ENCODE assay signal across 21 cellular contexts in the genomic region with DNA sequence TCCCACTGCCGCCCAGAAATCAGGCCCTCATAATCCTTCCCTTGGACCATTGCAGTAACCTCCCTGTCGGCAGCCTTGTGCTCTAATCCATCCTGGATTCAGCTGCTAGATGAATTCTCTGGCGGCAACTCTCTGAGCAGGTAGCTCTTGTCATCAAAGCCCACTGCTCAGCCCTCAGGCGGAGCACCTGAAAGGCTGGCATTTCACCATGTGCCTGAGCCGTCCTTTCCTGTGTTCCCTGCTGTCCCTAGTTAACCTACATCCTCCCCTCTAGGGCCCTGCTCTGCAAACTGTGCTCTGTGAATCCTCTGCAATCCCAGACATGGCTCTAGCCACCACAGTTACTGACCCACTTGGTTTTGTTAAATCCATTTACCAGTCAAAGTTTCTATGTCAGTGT.
"Had no signal": no experiment of that assay in that cellular context is flagged by ENCODE, and none has a peak within 500 bp of the region (broad histone marks: within the 10 kb centered on the region; RNA-seq: fewer than 3 reads in every experiment).

No MANE protein-coding gene starts in this region.

- H3K4me3 ChIP-seq: left ventricle myocardium inferior, ovary, right atrium auricular region, right lobe of liver, smooth muscle cell, stomach, testis, thyroid gland, transverse colon, upper lobe of left lung had no signal

- H3K4me1 ChIP-seq: left ventricle myocardium inferior, right atrium auricular region, right lobe of liver, stomach, testis, transverse colon had no signal

- H3K36me3 ChIP-seq: left ventricle myocardium inferior, ovary, right atrium auricular region, right lobe of liver, stomach, thyroid gland, transverse colon, upper lobe of left lung had no signal

- H3K27ac ChIP-seq: left ventricle myocardium inferior, ovary, right atrium auricular region, right lobe of liver, stomach, testis, thyroid gland, transverse colon, upper lobe of left lung had no signal

- DNase-seq: hypothalamus; immature natural killer cell; kidney; left colon; left ventricle myocardium inferior; mammary epithelial cell; mesenchymal stem cell; naive thymus-derived CD8-positive, alpha-beta T cell; ovary; right lobe of liver; stimulated activated CD4-positive, alpha-beta T cell treated with anti-CD3 and anti-CD28 coated beads, Interleukin-1b, Interleukin-23, amount 100 ng/mL, for 48 hours; stimulated activated CD4-positive, alpha-beta T cell treated with anti-CD3 and anti-CD28 coated beads, Interleukin-2, amount 100 ng/mL, for 48 hours; stimulated activated naive B cell treated with anti-CD40 and anti-IgM and Interleukin-4, amounts not matched to agents 10 μg/mL and 1 μg/mL and 100 μg/mL, for 72 hours; stimulated activated naive CD8-positive, alpha-beta T cell treated with anti-CD3 and anti-CD28 coated beads, Interleukin-15, Interleukin-2, amounts not matched to agents 100 U/mL and 50 U/mL, for 24 hours; stomach; testis; thyroid gland; transverse colon; upper lobe of left lung had no signal

- H3K9me3 ChIP-seq: ovary, right atrium auricular region, right lobe of liver, stomach, testis, thyroid gland, transverse colon, upper lobe of left lung had no signal

- ATAC-seq: left colon; naive thymus-derived CD8-positive, alpha-beta T cell; right lobe of liver; stimulated activated naive B cell treated with anti-CD40 and anti-IgM and Interleukin-4, amounts not matched to agents 10 μg/mL and 1 μg/mL and 100 μg/mL, for 72 hours; stimulated activated naive CD8-positive, alpha-beta T cell treated with anti-CD3 and anti-CD28 coated beads, Interleukin-15, Interleukin-2, amounts not matched to agents 100 U/mL and 50 U/mL, for 24 hours had no signal

- H3K27me3 ChIP-seq: ovary, right atrium auricular region, right lobe of liver, stomach, testis, thyroid gland, transverse colon, upper lobe of left lung had no signal
